Comparison of ENCODE assay signal across 25 cellular contexts in the genomic region with DNA sequence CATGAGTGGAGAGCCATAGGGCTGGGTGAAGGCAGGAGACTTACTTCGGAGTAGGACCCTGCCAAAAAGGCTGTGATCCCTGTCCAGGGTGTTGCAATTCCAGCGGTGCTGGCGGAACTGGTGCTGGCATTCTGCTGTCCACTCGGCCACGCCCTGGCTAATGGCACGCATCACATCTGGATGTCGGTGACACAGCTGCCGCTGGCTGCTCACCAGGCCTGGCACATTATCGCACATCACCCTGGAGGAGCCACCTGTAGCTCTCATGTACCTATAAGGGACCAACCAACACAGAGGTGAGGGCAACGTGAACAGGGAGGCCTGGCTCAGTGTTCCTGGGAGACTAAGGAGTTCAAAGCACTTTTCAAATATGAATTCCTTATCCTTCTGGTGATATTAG. TPM values are rescaled to one million over a fixed set of nuclear protein-coding genes. Genes with fewer than 3 reads are reported as not detected.
"Had no signal": no experiment of that assay in that cellular context is flagged by ENCODE, and none has a peak within 500 bp of the region (broad histone marks: within the 10 kb centered on the region; RNA-seq: fewer than 3 reads in every experiment).

No MANE protein-coding gene starts in this region.

- H3K36me3 ChIP-seq: heart left ventricle, prostate gland, right lobe of liver, spleen, stomach, thoracic aorta, transverse colon had no signal

- H3K9me3 Mint-ChIP-seq: endodermal cell, natural killer cell had no signal

- H3K4me1 ChIP-seq: parathyroid adenoma, prostate gland had no signal

- H3K27ac Mint-ChIP-seq: endodermal cell, natural killer cell had no signal

- ATAC-seq: heart left ventricle, natural killer cell, right lobe of liver had no signal

- H3K4me3 Mint-ChIP-seq: endodermal cell, natural killer cell had no signal

- DNase-seq: effector CD4-positive, alpha-beta T cell; endodermal cell; heart left ventricle; hypothalamus; kidney glomerular epithelial cell; natural killer cell; occipital lobe; right lobe of liver; spleen; stimulated activated CD4-positive, alpha-beta T cell treated with anti-CD3 and anti-CD28 coated beads, Interleukin-15, amount 100 ng/mL, for 24 hours; stimulated activated CD4-positive, alpha-beta T cell treated with anti-CD3 and anti-CD28 coated beads, Interleukin-2, amount 100 ng/mL, for 24 hours; stimulated activated CD4-positive, alpha-beta T cell treated with anti-CD3 and anti-CD28 coated beads, Interleukin-4, amount 100 ng/mL, for 4 hours; stimulated activated naive CD4-positive, alpha-beta T cell; stomach; substantia nigra; transverse colon had no signal

- H3K27ac ChIP-seq: coronary artery, heart left ventricle, parathyroid adenoma, prostate gland, right lobe of liver, spleen, stomach, thoracic aorta, transverse colon had no signal

- H3K4me3 ChIP-seq: coronary artery, heart left ventricle, prostate gland, right lobe of liver, spleen, stomach, thoracic aorta, transverse colon had no signal

- H3K9me3 ChIP-seq: heart left ventricle, prostate gland, right lobe of liver, spleen, stomach, thoracic aorta, transverse colon had no signal

RNA-seq across cellular contexts. Expression of gene WNT2, which starts 2.3 kb away (rescaled TPM):
- total RNA-seq: dermis microvascular lymphatic vessel endothelial cell, endodermal cell, endothelial cell of umbilical vein, glomerular endothelial cell, mucosa of gallbladder, myocyte, natural killer cell, transverse colon had no signal
